ENCODE assay signal across 32 cellular contexts in genomic region chr7:173120-173918, GRCh38. TPM values are rescaled to one million over a fixed set of nuclear protein-coding genes. Genes with fewer than 3 reads are reported as not detected.
DNase-seq lines count a peak whose midpoint lies in the region; ATAC-seq and TF ChIP-seq lines count a peak whose summit lies in the region.
"Had no signal": no experiment of that assay in that cellular context is flagged by ENCODE, and none has a peak within 500 bp of the region (broad histone marks: within the 10 kb centered on the region; RNA-seq: fewer than 3 reads in every experiment).

No MANE protein-coding gene starts in this region.

- TF ChIP-seq EP300 in ovary (IDR thresholded peaks at IDR 0.05) = no peak

- no peak overlapping the region for H4K91ac ChIP-seq in neuronal stem cell (ENCODE audit: low read depth, low read length, poor library complexity)

- no peaks in the 10 kb centered on the region for H3K27me3 Mint-ChIP-seq in brain

- peak overlapping the region; percentile 18 for H3K9ac ChIP-seq in neuronal stem cell (ENCODE audit: low read depth, low read length, poor library complexity)

- peak overlapping the region; percentile 24 for H2BK5ac ChIP-seq in neuronal stem cell (ENCODE audit: low read length)

- ATAC-seq in right cardiac atrium (peak; percentile 22), Right ventricle myocardium superior (ENCODE audit: poor library complexity) (no peak), left lung (no peak), GM21367 (IDR thresholded peaks at IDR 0.05; ENCODE audit: unreplicated experiment) (no peak)
- ATAC-seq: GM12878 had no signal

- peak overlapping the region; percentile 79 for H3K14ac ChIP-seq in neuronal stem cell (ENCODE audit: low read length)

- intact Hi-C loops in right cardiac atrium (cut with DNase I) (no loop called here), Right ventricle myocardium superior (cut with DNase I) (no loop called here), left lung (cut with DNase I) (no loop called here), ovary (cut with DNase I) (no loop called here)

- H3K4me1 ChIP-seq in right cardiac atrium (ENCODE audit: control insufficient read depth, insufficient read depth, low read length) = no peaks in the 10 kb centered on the region
- H3K4me1 ChIP-seq in left lung = no peaks in the 10 kb centered on the region
- H3K4me1 ChIP-seq in neuronal stem cell (ENCODE audit: control insufficient read depth in 2 of 2, insufficient read depth in 1 of 2, low read depth in 1 of 2, low read length in 2 of 2) = peaks cover 0 to 5% of the 10 kb centered on the region in 2 donors
- H3K4me1 ChIP-seq in ovary (ENCODE audit: insufficient read depth) = no peaks in the 10 kb centered on the region
- H3K4me1 ChIP-seq: BE2C had no signal

- peak overlapping the region; percentile 62 for H3K23ac ChIP-seq in neuronal stem cell (ENCODE audit: low read depth, low read length, poor library complexity)

- H3K18ac ChIP-seq in neuronal stem cell (ENCODE audit: low read length) = peak overlapping the region; percentile 87

- peak overlapping the region; percentile 40 for H2AFZ ChIP-seq in neuronal stem cell (ENCODE audit: low read length)
- H2AFZ ChIP-seq: PC-9 had no signal

- H2BK12ac ChIP-seq in neuronal stem cell (ENCODE audit: low read length) = peak overlapping the region; percentile 80

- H3K4me1 Mint-ChIP-seq in brain = peaks cover 18% of the 10 kb centered on the region
- H3K4me1 Mint-ChIP-seq: CD14-positive monocyte; CD8-positive, alpha-beta memory T cell had no signal

- H3K4me3 ChIP-seq in right cardiac atrium (ENCODE audit: low read length) = no peak overlapping the region
- no peak overlapping the region for H3K4me3 ChIP-seq in left lung
- peak overlapping the region in 1 of 2 donors; percentile 31 for H3K4me3 ChIP-seq in neuronal stem cell (ENCODE audit: low read length in 2 of 2)
- H3K4me3 ChIP-seq in ovary = no peak overlapping the region
- H3K4me3 ChIP-seq: GM12878, PC-9 had no signal

- H3K36me3 Mint-ChIP-seq in brain = no peaks in the 10 kb centered on the region
- H3K36me3 Mint-ChIP-seq: CD14-positive monocyte; CD8-positive, alpha-beta memory T cell had no signal

- H3K4me2 ChIP-seq in neuronal stem cell (ENCODE audit: insufficient read depth, low read length, poor library complexity, severe bottlenecking) = no peak overlapping the region
- H3K4me2 ChIP-seq: PC-9 had no signal

- peak overlapping the region; percentile 95 for H2AK5ac ChIP-seq in neuronal stem cell (ENCODE audit: low read depth, low read length)

- TF ChIP-seq CTCF in brain (conservative IDR thresholded peaks at IDR 0.05) (no peak), left lung (IDR thresholded peaks at IDR 0.05) (no peak), ovary (IDR thresholded peaks at IDR 0.05) (no peak)

- H3K27me3 ChIP-seq in right cardiac atrium (ENCODE audit: control insufficient read depth, insufficient read depth) (no peaks in the 10 kb centered on the region), left lung (peaks cover 0 to 23% of the 10 kb centered on the region in 2 donors), neuronal stem cell (ENCODE audit: control insufficient read depth in 3 of 3, insufficient read depth in 3 of 3, low read depth in 1 of 3, low read length in 3 of 3) (peaks cover 0 to 41% (median 0%) of the 10 kb centered on the region in 3 experiments), ovary (no peaks in the 10 kb centered on the region)

- H3K4ac ChIP-seq in neuronal stem cell (ENCODE audit: low read length) = peak overlapping the region; percentile 76

- no peaks in the 10 kb centered on the region for H3K36me3 ChIP-seq in left lung
- no peaks in the 10 kb centered on the region for H3K36me3 ChIP-seq in neuronal stem cell (replicated peaks in 1 of 2; ENCODE audit: control insufficient read depth in 2 of 2, insufficient read depth in 2 of 2, low read length in 2 of 2)
- no peaks in the 10 kb centered on the region for H3K36me3 ChIP-seq in ovary
- H3K36me3 ChIP-seq: BE2C had no signal

- H2BK15ac ChIP-seq in neuronal stem cell (ENCODE audit: low read length) = peak overlapping the region; percentile 84

- peaks cover 2% of the 10 kb centered on the region for H3K79me1 ChIP-seq in neuronal stem cell (ENCODE audit: low read depth, low read length)

- H3K27ac Mint-ChIP-seq in brain = peak overlapping the region in 3 of 5 experiments; percentile 21 to 87 (median 63)

- H3K9me3 ChIP-seq in right cardiac atrium (ENCODE audit: control insufficient read depth, low read length) (no peaks in the 10 kb centered on the region), left lung (no peaks in the 10 kb centered on the region), neuronal stem cell (replicated peaks in 1 of 2; ENCODE audit: control insufficient read depth in 2 of 2, insufficient read depth in 1 of 2, low read depth in 1 of 2, low read length in 2 of 2) (peaks cover 0 to 4% of the 10 kb centered on the region in 2 donors), ovary (no peaks in the 10 kb centered on the region)
- H3K9me3 ChIP-seq: BE2C had no signal

- H3K9me3 Mint-ChIP-seq in brain = peaks cover 0 to 14% (median 2%) of the 10 kb centered on the region in 5 experiments
- H3K9me3 Mint-ChIP-seq: CD8-positive, alpha-beta memory T cell had no signal

- peak in 1 of 3 donors; percentile 54 for DNase-seq in right cardiac atrium
- DNase-seq in Right ventricle myocardium superior = no peak
- peak; percentile 30 to 61 for DNase-seq in left lung
- no peak for DNase-seq in neuronal stem cell (ENCODE audit: low spot score)
- DNase-seq in ovary = no peak
- DNase-seq in NCI-H2171 treated with DMSO at 0.1 percent for 48 hours (lab: John Stamatoyannopoulos, UW) = no peak
- DNase-seq: ACHN; BE2C; CD8-positive, alpha-beta memory T cell; DMS 273 treated with DMSO at 0.1 percent for 48 hours; DMS79; EL; GDM1; GOT3; Kasumi-1; NCI-H1105; NCI-H1436 treated with DMSO at 0.1 percent for 48 hours; NCI-H187 treated with DMSO at 0.1 percent for 48 hours; NCI-H446; NCI-H524 treated with DMSO at 0.1 percent for 48 hours; NCI-H774; NK-92 treated with Interleukin-12 subunit alpha and Interleukin-12 subunit beta, amount 100 ng/mL, for 24 hours; PC-9; RPMI8226; SHP77 had no signal

- H3K27ac ChIP-seq in right cardiac atrium (ENCODE audit: low read length) = no peak overlapping the region
- H3K27ac ChIP-seq in left lung = no peak overlapping the region
- H3K27ac ChIP-seq in neuronal stem cell (replicated peaks; ENCODE audit: low read length) = no peak overlapping the region
- H3K27ac ChIP-seq in ovary = no peak overlapping the region
- H3K27ac ChIP-seq: 22Rv1, PC-9 had no signal

- H2BK120ac ChIP-seq in neuronal stem cell (ENCODE audit: low read depth, low read length) = no peak overlapping the region

- TF ChIP-seq POLR2A in ovary (IDR thresholded peaks at IDR 0.05) = no peak

- WGBS in right cardiac atrium = 77% methylated on average over 32 of the region's 32 CpGs
- no CpG with 5 or more reads among the region's 32 CpGs for WGBS in neuronal stem cell (ENCODE audit: extremely low coverage in 2 of 2, insufficient read length in 2 of 2, insufficient replicate concordance in 1 of 2), 2 donors
- WGBS in ovary, 3 donors = 86% methylated on average over 32 of the region's 32 CpGs

- peak overlapping the region; percentile 3 for H4K8ac ChIP-seq in neuronal stem cell (ENCODE audit: low read depth, low read length)

- H3K4me3 Mint-ChIP-seq in brain = no peak overlapping the region
- H3K4me3 Mint-ChIP-seq: CD14-positive monocyte; CD8-positive, alpha-beta memory T cell had no signal

RNA-seq across cellular contexts. Expression of gene FAM20C, which starts 19.1 kb away (rescaled TPM):
- total RNA-seq in right cardiac atrium = 10 to 100 TPM; 25.3 to 46.3 (median 33.9) TPM
- 17.6 TPM for polyA plus RNA-seq in right cardiac atrium
- 23.4 TPM for total RNA-seq in Right ventricle myocardium superior
- polyA plus RNA-seq in brain (ENCODE audit: insufficient read depth, low read depth, low replicate concordance) = 20.8 TPM
- 10 to 100 TPM; 44.6 to 75.5 TPM for total RNA-seq in left lung
- polyA plus RNA-seq in neuronal stem cell (2013, experiment 1 of 2) = 7.3 TPM
- polyA plus RNA-seq in neuronal stem cell (2013, experiment 2 of 2) = 7.3 TPM
- total RNA-seq in ovary = 10 to 100 TPM; 20.5 to 80.4 (median 47.4) TPM
- polyA plus RNA-seq in ovary = 10 to 100 TPM in 1 of 2 donors, 1 to 10 TPM in 1; 6.2 to 28.9 TPM
- total RNA-seq: HT-29, SK-MEL-5 had no signal
- polyA plus RNA-seq: CD8-positive, alpha-beta memory T cell; GM12878 had no signal

Comparison
In these comparisons a context has a peak if more than half of its experiments do, and no peak if none do; other contexts are left out.
1. ATAC-seq: peak in right cardiac atrium (2 of 2); none in Right ventricle myocardium superior (single experiment), left lung (single experiment) and GM21367 (single experiment).
2. DNase-seq: peak in left lung (2 of 2); none in Right ventricle myocardium superior (single experiment), neuronal stem cell (single experiment), ovary (0 of 5) and NCI-H2171 treated with DMSO at 0.1 percent for 48 hours (single experiment).